ENCODE assay signal across 7 cellular contexts in genomic region chr1:33455537-33456301, GRCh38. TPM values are rescaled to one million over a fixed set of nuclear protein-coding genes. Genes with fewer than 3 reads are reported as not detected.
DNase-seq lines count a peak whose midpoint lies in the region; ATAC-seq and TF ChIP-seq lines count a peak whose summit lies in the region.

No MANE protein-coding gene starts in this region.

- CTCF ChIA-PET in HEK293T (lab: Yijun Ruan, JAX): interaction anchor here (0.6 to 1.9 kb wide), 9 partner anchors 11 to 1702 kb away, joined by 3 to 11 read pairs (median 5); no protein-coding TSS in a partner anchor

- H3K9me3 ChIP-seq in neuron (ENCODE audit: low read length): peaks cover 2% of the 10 kb centered on the region

- POLR2A ChIA-PET in HEK293T (lab: Yijun Ruan, JAX): interaction anchor here (1.4 kb wide), 1 partner anchor 16 kb away, joined by 4 read pairs; the partner anchor contains the start of gene ZSCAN20

- ATAC-seq in GM19467 (IDR thresholded peaks at IDR 0.05; ENCODE audit: unreplicated experiment): no peak

- TF ChIP-seq CTCF in foreskin fibroblast (IDR thresholded peaks at IDR 0.05; ENCODE audit: low read depth, low read length): peak; percentile 86

- H3K4me1 ChIP-seq in neuron (ENCODE audit: insufficient read depth, low read length): peaks cover 17% of the 10 kb centered on the region

- H2AFZ ChIP-seq in neuron (ENCODE audit: low read depth, low read length): peak overlapping the region; percentile 46

- no peak overlapping the region for H3K4me3 ChIP-seq in foreskin fibroblast (ENCODE audit: low read depth in 1 of 2, low read length in 2 of 2)
- H3K4me3 ChIP-seq in neuron (ENCODE audit: low read length): no peak overlapping the region

- no peaks in the 10 kb centered on the region for H3K27me3 ChIP-seq in neuron (ENCODE audit: insufficient read depth, low read length)

- H3K36me3 ChIP-seq in neuron (ENCODE audit: insufficient read depth, low read length): no peaks in the 10 kb centered on the region

- DNase-seq in Daoy (ENCODE audit: low read depth) (peak; percentile 89), HEK293T (ENCODE audit: extremely low spot score) (peak; percentile 83), NCI-H460 (ENCODE audit: extremely low read depth, low read depth) (peak; percentile 26), foreskin fibroblast (peak; percentile 89 to 95)
- peak; percentile 29 to 40 for DNase-seq in activated CD4-positive, alpha-beta T cell treated with anti-CD3 and anti-CD28 coated beads, Interleukin-2, amount 50 U/mL, for 48 hours

TF ChIP-seq in HEK293T, 16 proteins besides CTCF, POLR2A, EP300 and RAD21:
- TF ChIP-seq NFRKB (IDR thresholded peaks at IDR 0.05) (no peak), CTBP1 (IDR thresholded peaks at IDR 0.05; ENCODE audit: borderline replicate concordance) (no peak), FOXA1 (IDR thresholded peaks at IDR 0.05) (no peak), SP1 (IDR thresholded peaks at IDR 0.05) (no peak), TARDBP (IDR thresholded peaks at IDR 0.05) (no peak), ELF4 (IDR thresholded peaks at IDR 0.05) (no peak), SUZ12 (IDR thresholded peaks at IDR 0.05) (no peak), FOXK2 (IDR thresholded peaks at IDR 0.05) (no peak), ZNF384 (IDR thresholded peaks at IDR 0.05) (no peak), HDGF (IDR thresholded peaks at IDR 0.05; ENCODE audit: borderline replicate concordance) (no peak), LEF1 (IDR thresholded peaks at IDR 0.05; ENCODE audit: borderline replicate concordance) (no peak), BHLHE40 (IDR thresholded peaks at IDR 0.05; ENCODE audit: borderline replicate concordance) (no peak), ARNT (IDR thresholded peaks at IDR 0.05) (no peak), PKNOX1 (IDR thresholded peaks at IDR 0.05) (no peak; the same call in 1 of the 2 replicates), FOXM1 (IDR thresholded peaks at IDR 0.05; ENCODE audit: borderline replicate concordance) (no peak)

RNA-seq across cellular contexts. Expression of gene ZSCAN20, which starts 16.7 kb away (rescaled TPM):
- total RNA-seq in Daoy (2014; rRNA removed; shearing (Covaris generic)): 5.5 and 9.1 TPM in 2 replicates
- total RNA-seq in NCI-H460 (2014; rRNA removed; shearing (Covaris generic)): 2.7 and 3.2 TPM in 2 replicates
- 2.2 and 2.3 TPM in 2 replicates for polyA plus RNA-seq in NCI-H460 (2014; cell fraction: nucleus; rRNA removed)

RNA-seq across cellular contexts. Expression of gene PHC2, which starts 24.8 kb away (rescaled TPM):
- 101 and 108 TPM in 2 replicates for total RNA-seq in Daoy (2014; rRNA removed; shearing (Covaris generic))
- total RNA-seq in NCI-H460 (2014; rRNA removed; shearing (Covaris generic)): 46.3 and 49.9 TPM in 2 replicates
- polyA plus RNA-seq in NCI-H460 (2014; cell fraction: nucleus; rRNA removed): 29.6 and 41.7 TPM in 2 replicates

Comparison
In these comparisons a context has a peak if more than half of its experiments do, and no peak if none do; other contexts are left out.
1. DNase-seq: peak in every context shown above with its lines; median percentile 92 in foreskin fibroblast; 89 in Daoy; 83 in HEK293T; 34 in activated CD4-positive, alpha-beta T cell treated with anti-CD3 and anti-CD28 coated beads, Interleukin-2, amount 50 U/mL, for 48 hours; 26 in NCI-H460.